Comparison of ENCODE assay signal across 18 cellular contexts in the genomic region with DNA sequence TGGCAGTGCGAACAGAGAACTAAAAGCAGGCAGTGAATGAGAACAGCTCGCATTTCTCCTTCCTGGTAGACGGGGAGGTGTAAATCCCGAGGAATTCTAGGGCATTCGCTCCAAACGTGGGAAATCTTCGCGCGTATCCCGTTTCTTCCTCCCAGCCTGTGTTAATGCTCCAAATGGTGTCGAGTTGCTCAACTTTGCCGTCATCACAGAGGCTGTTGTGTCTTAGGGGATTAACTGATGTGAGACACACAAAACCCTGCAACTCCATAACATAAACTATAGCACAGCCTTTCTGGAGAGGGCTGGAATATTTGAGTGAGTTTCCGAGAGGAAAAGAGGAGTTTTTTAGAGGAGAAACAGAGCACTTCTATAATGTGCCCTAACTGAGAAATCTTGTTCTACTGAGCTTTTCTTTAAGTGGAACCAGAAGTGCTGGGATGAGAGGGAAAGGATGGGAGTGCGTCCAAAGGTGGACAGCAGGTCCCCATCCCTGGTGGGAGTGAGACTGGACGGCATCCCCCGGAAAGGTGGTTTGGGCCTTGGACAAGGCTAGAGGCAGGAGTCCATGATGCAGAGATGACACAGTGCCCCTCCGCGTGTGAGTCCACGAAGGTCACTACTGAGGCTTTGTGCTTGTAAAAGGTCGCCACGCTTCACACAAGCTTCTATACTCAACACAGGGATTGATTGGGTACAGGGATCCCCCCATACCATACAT. TPM values are rescaled to one million over a fixed set of nuclear protein-coding genes. Genes with fewer than 3 reads are reported as not detected.
"Had no signal": no experiment of that assay in that cellular context is flagged by ENCODE, and none has a peak within 500 bp of the region (broad histone marks: within the 10 kb centered on the region; RNA-seq: fewer than 3 reads in every experiment).

No MANE protein-coding gene starts in this region.

- H3K27ac Mint-ChIP-seq: activated naive CD8-positive, alpha-beta T cell treated with anti-CD3 and anti-CD28 coated beads, Interleukin-2, amount 50 U/mL, for 24 hours; activated T-helper 17 cell treated with anti-CD3 and anti-CD28 coated beads, Interleukin-2, amount 50 U/mL, for 72 hours; endodermal cell; natural killer cell treated with Interleukin-12 subunit alpha and Interleukin-12 subunit beta and Interleukin-15 and Interleukin-18, amount 100 ng/mL, for 72 hours; stimulated activated naive CD8-positive, alpha-beta T cell treated with anti-CD3 and anti-CD28 coated beads, Interleukin-15, amount 100 ng/mL, for 72 hours; type B pancreatic cell had no signal

- H3K4me1 ChIP-seq: prostate gland had no signal

- H3K9me3 Mint-ChIP-seq: activated naive CD8-positive, alpha-beta T cell treated with anti-CD3 and anti-CD28 coated beads, Interleukin-2, amount 50 U/mL, for 24 hours; activated T-helper 17 cell treated with anti-CD3 and anti-CD28 coated beads, Interleukin-2, amount 50 U/mL, for 72 hours; endodermal cell; natural killer cell treated with Interleukin-12 subunit alpha and Interleukin-12 subunit beta and Interleukin-15 and Interleukin-18, amount 100 ng/mL, for 72 hours; stimulated activated naive CD8-positive, alpha-beta T cell treated with anti-CD3 and anti-CD28 coated beads, Interleukin-15, amount 100 ng/mL, for 72 hours; type B pancreatic cell had no signal

- H3K4me3 ChIP-seq: ascending aorta, cardiac muscle cell, dorsolateral prefrontal cortex, left lung, prostate gland had no signal

- H3K36me3 Mint-ChIP-seq: natural killer cell treated with Interleukin-12 subunit alpha and Interleukin-12 subunit beta and Interleukin-15 and Interleukin-18, amount 100 ng/mL, for 72 hours; type B pancreatic cell had no signal

- H3K27ac ChIP-seq: ascending aorta, cardiac muscle cell, dorsolateral prefrontal cortex, left lung, prostate gland had no signal

- H3K36me3 ChIP-seq: ascending aorta, cardiac muscle cell, left lung, prostate gland had no signal

- DNase-seq: activated CD4-positive, CD25-positive, alpha-beta regulatory T cell; activated naive CD4-positive, alpha-beta T cell treated with Interleukin-2 at 50 U/mL for 16 hours; activated naive CD8-positive, alpha-beta T cell treated with anti-CD3 and anti-CD28 coated beads, Interleukin-2, amount 50 U/mL, for 24 hours; endodermal cell; occipital lobe; stimulated activated naive CD8-positive, alpha-beta T cell treated with anti-CD3 and anti-CD28 coated beads, Interleukin-15, amount 100 ng/mL, for 72 hours had no signal

- H3K9me3 ChIP-seq: ascending aorta, left lung, prostate gland had no signal

- H3K4me3 Mint-ChIP-seq: activated naive CD8-positive, alpha-beta T cell treated with anti-CD3 and anti-CD28 coated beads, Interleukin-2, amount 50 U/mL, for 24 hours; activated T-helper 17 cell treated with anti-CD3 and anti-CD28 coated beads, Interleukin-2, amount 50 U/mL, for 72 hours; natural killer cell treated with Interleukin-12 subunit alpha and Interleukin-12 subunit beta and Interleukin-15 and Interleukin-18, amount 100 ng/mL, for 72 hours; stimulated activated naive CD8-positive, alpha-beta T cell treated with anti-CD3 and anti-CD28 coated beads, Interleukin-15, amount 100 ng/mL, for 72 hours; type B pancreatic cell had no signal

- ATAC-seq: activated naive CD8-positive, alpha-beta T cell treated with anti-CD3 and anti-CD28 coated beads, Interleukin-2, amount 50 U/mL, for 24 hours; activated T-helper 17 cell treated with anti-CD3 and anti-CD28 coated beads, Interleukin-2, amount 50 U/mL, for 72 hours; left lung; natural killer cell treated with Interleukin-12 subunit alpha and Interleukin-12 subunit beta and Interleukin-15 and Interleukin-18, amount 100 ng/mL, for 72 hours; stimulated activated naive CD8-positive, alpha-beta T cell treated with anti-CD3 and anti-CD28 coated beads, Interleukin-15, amount 100 ng/mL, for 72 hours had no signal

RNA-seq across cellular contexts. Expression of a gene that starts 6.2 kb away (rescaled TPM):
- total RNA-seq: activated CD8-positive, alpha-beta memory T cell treated with anti-CD3 and anti-CD28 coated beads for 36 hours; activated T-helper 17 cell treated with anti-CD3 and anti-CD28 coated beads, Interleukin-2, amount 50 U/mL, for 72 hours; ascending aorta; cardiac muscle cell; endodermal cell; left lung; mucosa of gallbladder; occipital lobe; T-helper 2 cell treated with Interferon-gamma antibody and Interleukin-4, amounts not matched to agents 100 ng/mL and 5 ng/mL, for 36 hours; temporal lobe had no signal
- polyA plus RNA-seq: cardiac muscle cell had no signal
